ENCODE assay signal across 22 cellular contexts in the genomic region with DNA sequence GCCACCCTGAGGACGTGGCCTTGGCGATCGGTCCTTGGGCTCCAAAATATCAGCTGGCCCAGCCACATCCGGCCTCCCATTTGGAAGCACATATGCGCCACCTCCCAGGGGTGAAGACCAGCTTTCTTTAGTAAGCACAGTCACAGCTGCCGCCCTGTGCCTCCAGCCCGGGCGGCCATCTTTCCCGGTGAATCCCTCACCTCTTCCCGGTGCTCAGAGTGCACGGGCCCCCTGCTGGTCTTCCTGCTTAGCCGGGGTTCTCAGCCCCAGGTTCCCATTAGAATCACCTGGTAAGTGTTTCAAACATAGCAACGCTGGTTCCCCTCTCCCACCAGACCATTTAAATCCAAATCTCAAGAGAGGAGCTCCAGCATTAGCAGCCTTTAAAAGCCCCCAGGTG.
DNase-seq lines count a peak whose midpoint lies in the region; ATAC-seq and TF ChIP-seq lines count a peak whose summit lies in the region.
"Had no signal": no experiment of that assay in that cellular context is flagged by ENCODE, and none has a peak within 500 bp of the region (broad histone marks: within the 10 kb centered on the region; RNA-seq: fewer than 3 reads in every experiment).

No MANE protein-coding gene starts in this region.

- H3K27ac ChIP-seq in WERI-Rb-1, result no peak overlapping the region
- H3K27ac ChIP-seq: BLaER1, GM23248, SJSA1, upper lobe of left lung had no signal

- DNase-seq in DMS 273 (lab: John Stamatoyannopoulos, UW; ENCODE audit: unreplicated experiment) (peak; percentile 3), DMS 273 treated with DMSO at 0.1 percent for 48 hours (lab: John Stamatoyannopoulos, UW) (no peak), HFFc6 (no peak), WERI-Rb-1 (peak; percentile 29), iPS-NIHi7 (ENCODE audit: extremely low spot score) (peak; percentile 38), ecto neural progenitor cell (ENCODE audit: low spot score) (no peak)
- DNase-seq in activated T-cell treated with anti-CD3 and anti-CD28 coated beads, Interleukin-2, amount 50 U/mL, for 1 hour, result no peak
- DNase-seq: activated CD4-positive, alpha-beta T cell treated with anti-CD3 and anti-CD28 coated beads for 36 hours; activated gamma-delta T cell treated with Interleukin-2 at 50 U/mL for 16 hours; activated naive CD8-positive, alpha-beta T cell treated with anti-CD3 and anti-CD28 coated beads, Interleukin-2, amount 50 U/mL, for 24 hours; effector CD4-positive, alpha-beta T cell; foreskin fibroblast; GM23248; Kasumi-1; mesenchymal stem cell; NCI-H1694 treated with DMSO at 0.1 percent for 48 hours; NCI-H2227 treated with DMSO at 0.1 percent for 48 hours had no signal

- H3K9me3 ChIP-seq in WERI-Rb-1 (ENCODE audit: severe bottlenecking), result no peaks in the 10 kb centered on the region
- H3K9me3 ChIP-seq: BLaER1, SJSA1, upper lobe of left lung had no signal

- H3K27ac Mint-ChIP-seq in HFFc6, result no peak overlapping the region
- H3K27ac Mint-ChIP-seq: activated CD4-positive, alpha-beta T cell treated with anti-CD3 and anti-CD28 coated beads for 36 hours; activated naive CD8-positive, alpha-beta T cell treated with anti-CD3 and anti-CD28 coated beads, Interleukin-2, amount 50 U/mL, for 24 hours; T-helper 1 cell treated with Interleukin-12 subunit alpha and Interleukin-12 subunit beta and Interleukin-4 antibody, amounts not matched to agents 30 μg/mL and 1 μg/mL, for 36 hours had no signal

- H3K36me3 Mint-ChIP-seq in HFFc6 (ENCODE audit: low read depth), result no peaks in the 10 kb centered on the region

- no peaks in the 10 kb centered on the region for H3K9me3 Mint-ChIP-seq in HFFc6
- H3K9me3 Mint-ChIP-seq: activated naive CD8-positive, alpha-beta T cell treated with anti-CD3 and anti-CD28 coated beads, Interleukin-2, amount 50 U/mL, for 24 hours; T-helper 1 cell treated with Interleukin-12 subunit alpha and Interleukin-12 subunit beta and Interleukin-4 antibody, amounts not matched to agents 30 μg/mL and 1 μg/mL, for 36 hours had no signal

- no peaks in the 10 kb centered on the region for H3K27me3 ChIP-seq in WERI-Rb-1 (ENCODE audit: insufficient read depth, low read depth, severe bottlenecking)
- H3K27me3 ChIP-seq: BLaER1, SJSA1, upper lobe of left lung had no signal

- peaks cover 9% of the 10 kb centered on the region for H3K27me3 Mint-ChIP-seq in HFFc6 (ENCODE audit: insufficient read depth)

- no peak for ATAC-seq in HG02678 (IDR thresholded peaks at IDR 0.05; ENCODE audit: unreplicated experiment)
- ATAC-seq: activated CD4-positive, alpha-beta T cell treated with anti-CD3 and anti-CD28 coated beads for 36 hours; activated naive CD8-positive, alpha-beta T cell treated with anti-CD3 and anti-CD28 coated beads, Interleukin-2, amount 50 U/mL, for 24 hours had no signal

- no peak overlapping the region for H3K4me3 Mint-ChIP-seq in HFFc6
- H3K4me3 Mint-ChIP-seq: activated CD4-positive, alpha-beta T cell treated with anti-CD3 and anti-CD28 coated beads for 36 hours; activated naive CD8-positive, alpha-beta T cell treated with anti-CD3 and anti-CD28 coated beads, Interleukin-2, amount 50 U/mL, for 24 hours; T-helper 1 cell treated with Interleukin-12 subunit alpha and Interleukin-12 subunit beta and Interleukin-4 antibody, amounts not matched to agents 30 μg/mL and 1 μg/mL, for 36 hours had no signal

- no peak overlapping the region for H3K4me3 ChIP-seq in WERI-Rb-1 (ENCODE audit: low read depth, low read length)
- H3K4me3 ChIP-seq: BLaER1, GM23248, SJSA1, upper lobe of left lung had no signal

- no peaks in the 10 kb centered on the region for H3K4me1 Mint-ChIP-seq in HFFc6 (ENCODE audit: low read depth)
- H3K4me1 Mint-ChIP-seq: activated CD4-positive, alpha-beta T cell treated with anti-CD3 and anti-CD28 coated beads for 36 hours; activated naive CD8-positive, alpha-beta T cell treated with anti-CD3 and anti-CD28 coated beads, Interleukin-2, amount 50 U/mL, for 24 hours had no signal

- H3K36me3 ChIP-seq in WERI-Rb-1, result no peaks in the 10 kb centered on the region
- H3K36me3 ChIP-seq: BLaER1, SJSA1, upper lobe of left lung had no signal

- TF ChIP-seq CTCF in HFFc6 (IDR thresholded peaks at IDR 0.05), result peak; percentile 34; the same call in 1 of the 2 replicates
- TF ChIP-seq CTCF in WERI-Rb-1 (IDR thresholded peaks at IDR 0.05; ENCODE audit: low read depth, low read length), result peak; percentile 32

Comparison
In these comparisons a context has a peak if more than half of its experiments do, and no peak if none do; other contexts are left out.
1. DNase-seq: peak in DMS 273 (single experiment), WERI-Rb-1 (single experiment) and iPS-NIHi7 (single experiment); none in DMS 273 treated with DMSO at 0.1 percent for 48 hours (single experiment), HFFc6 (single experiment), activated T-cell treated with anti-CD3 and anti-CD28 coated beads, Interleukin-2, amount 50 U/mL, for 1 hour (single experiment) and ecto neural progenitor cell (single experiment).